18 cellular contexts compared by ENCODE assay signal in genomic region chr6:144574796-144575195, GRCh38.
DNase-seq lines count a peak whose midpoint lies in the region; ATAC-seq, FAIRE-seq and TF ChIP-seq lines count a peak whose summit lies in the region.
"Had no signal": no experiment of that assay in that cellular context is flagged by ENCODE, and none has a peak within 500 bp of the region (broad histone marks: within the 10 kb centered on the region; RNA-seq: fewer than 3 reads in every experiment).

No MANE protein-coding gene starts in this region.

- peak overlapping the region; percentile 13 for H3K27ac Mint-ChIP-seq in activated CD4-positive, alpha-beta T cell treated with anti-CD3 and anti-CD28 coated beads, Interleukin-2, amount 10 ng/mL, durations not matched to agents 7 days and 5 days
- peak overlapping the region; percentile 32 for H3K27ac Mint-ChIP-seq in CD8-positive, alpha-beta T cell

- H3K4me3 Mint-ChIP-seq in activated CD4-positive, alpha-beta T cell treated with anti-CD3 and anti-CD28 coated beads, Interleukin-2, amount 10 ng/mL, durations not matched to agents 7 days and 5 days, result no peak overlapping the region
- H3K4me3 Mint-ChIP-seq in CD8-positive, alpha-beta T cell, result no peak overlapping the region

- H3K4me1 Mint-ChIP-seq in activated CD4-positive, alpha-beta T cell treated with anti-CD3 and anti-CD28 coated beads, Interleukin-2, amount 10 ng/mL, durations not matched to agents 7 days and 5 days, result peaks cover 23% of the 10 kb centered on the region
- peaks cover 22% of the 10 kb centered on the region for H3K4me1 Mint-ChIP-seq in CD8-positive, alpha-beta T cell (ENCODE audit: low read depth)

- H3K36me3 ChIP-seq in CD8-positive, alpha-beta T cell (ENCODE audit: insufficient read depth, low read length), result no peaks in the 10 kb centered on the region
- H3K36me3 ChIP-seq in KOPT-K1 (ENCODE audit: insufficient read depth, low read length) (peaks cover 18% of the 10 kb centered on the region), kidney (ENCODE audit: control insufficient read depth in 1 of 2, insufficient read depth in 2 of 2, low read length in 2 of 2) (peaks cover 0 to 2% of the 10 kb centered on the region in 2 donors)

- peaks cover 59% of the 10 kb centered on the region for H3K36me3 Mint-ChIP-seq in activated CD4-positive, alpha-beta T cell treated with anti-CD3 and anti-CD28 coated beads, Interleukin-2, amount 10 ng/mL, durations not matched to agents 7 days and 5 days (ENCODE audit: low read depth)
- H3K36me3 Mint-ChIP-seq in CD8-positive, alpha-beta T cell, result peaks cover 46% of the 10 kb centered on the region

- H3K27me3 Mint-ChIP-seq in activated CD4-positive, alpha-beta T cell treated with anti-CD3 and anti-CD28 coated beads, Interleukin-2, amount 10 ng/mL, durations not matched to agents 7 days and 5 days, result no peaks in the 10 kb centered on the region
- H3K27me3 Mint-ChIP-seq in CD8-positive, alpha-beta T cell (ENCODE audit: low read depth), result no peaks in the 10 kb centered on the region

- no peaks in the 10 kb centered on the region for H3K9me3 ChIP-seq in CD8-positive, alpha-beta T cell (ENCODE audit: low read length)
- H3K9me3 ChIP-seq in KOPT-K1 (ENCODE audit: insufficient read depth, low read length, poor library complexity, severe bottlenecking) (no peaks in the 10 kb centered on the region), kidney (ENCODE audit: control insufficient read depth in 1 of 2, low read length in 2 of 2) (no peaks in the 10 kb centered on the region)

- ATAC-seq in CD8-positive, alpha-beta T cell, result no peak
- ATAC-seq: K562, PC-3 had no signal

- H3K27me3 ChIP-seq in CD8-positive, alpha-beta T cell (ENCODE audit: insufficient read depth, low read length), result no peaks in the 10 kb centered on the region
- H3K27me3 ChIP-seq: BLaER1 had no signal

- CTCF ChIA-PET in activated CD4-positive, alpha-beta T cell treated with anti-CD3 and anti-CD28 coated beads, Interleukin-2, amount 10 ng/mL, durations not matched to agents 7 days and 5 days (lab: Charles Lee), result no interaction called here
- CTCF ChIA-PET in CD8-positive, alpha-beta T cell (lab: Charles Lee), result no interaction called here

- H3K4me3 ChIP-seq in CD8-positive, alpha-beta T cell (ENCODE audit: low read depth, low read length), result no peak overlapping the region
- H3K4me3 ChIP-seq in epithelial cell of esophagus (ENCODE audit: low read length), result no peak overlapping the region
- H3K4me3 ChIP-seq in kidney (ENCODE audit: low read length in 2 of 2), result no peak overlapping the region
- H3K4me3 ChIP-seq: BLaER1, K562 had no signal

- no peak for FAIRE-seq in kidney (lab: Jason Lieb, UNC)
- FAIRE-seq: A204.1, H54, K562 had no signal

- no peak for TF ChIP-seq CTCF in CD8-positive, alpha-beta T cell (IDR thresholded peaks at IDR 0.05)
- no peak for TF ChIP-seq CTCF in epithelial cell of esophagus (IDR thresholded peaks at IDR 0.05; ENCODE audit: insufficient read depth, low read depth, low read length, missing control alignments)
- no peak for TF ChIP-seq CTCF in kidney (IDR thresholded peaks at IDR 0.05; ENCODE audit: borderline replicate concordance, extremely low read depth, insufficient read depth)

- no peak for DNase-seq in activated CD4-positive, alpha-beta T cell treated with anti-CD3 and anti-CD28 coated beads, Interleukin-2, amount 10 ng/mL, durations not matched to agents 7 days and 5 days
- no peak for DNase-seq in activated CD4-positive, alpha-beta T cell treated with anti-CD3 and anti-CD28 coated beads for 1 hour
- no peak for DNase-seq in CD8-positive, alpha-beta T cell
- DNase-seq in epithelial cell of esophagus (ENCODE audit: low read depth), result peak; percentile 60
- DNase-seq in middle frontal gyrus (ENCODE audit: extremely low spot score, low spot score), result no peak
- no peak for DNase-seq in kidney
- DNase-seq in LoVo (ENCODE audit: low spot score), result no peak
- DNase-seq: NCI-H1436, NCI-H2029 treated with DMSO at 0.1 percent for 48 hours, NCI-H510A treated with DMSO at 0.1 percent for 48 hours, NCI-H82, PC-3 had no signal

- intact Hi-C loops in CD8-positive, alpha-beta T cell (cut with DNase I, micrococcal nuclease), result no loop called here
- intact Hi-C loops in kidney (cut with DNase I), result no loop called here

- H3K9ac ChIP-seq in kidney (ENCODE audit: low read length in 2 of 2), result no peak overlapping the region
- H3K9ac ChIP-seq: BLaER1 had no signal

- H3K9me3 Mint-ChIP-seq in activated CD4-positive, alpha-beta T cell treated with anti-CD3 and anti-CD28 coated beads, Interleukin-2, amount 10 ng/mL, durations not matched to agents 7 days and 5 days, result peaks cover 3% of the 10 kb centered on the region
- no peaks in the 10 kb centered on the region for H3K9me3 Mint-ChIP-seq in CD8-positive, alpha-beta T cell

- POLR2A ChIA-PET in activated CD4-positive, alpha-beta T cell treated with anti-CD3 and anti-CD28 coated beads, Interleukin-2, amount 10 ng/mL, durations not matched to agents 7 days and 5 days (lab: Charles Lee), result no interaction called here
- POLR2A ChIA-PET in CD8-positive, alpha-beta T cell (lab: Charles Lee), result no interaction called here

- no peak overlapping the region for H3K27ac ChIP-seq in CD8-positive, alpha-beta T cell (ENCODE audit: low read depth, low read length)
- H3K27ac ChIP-seq in KOPT-K1 (ENCODE audit: low read depth, low read length, poor library complexity, severe bottlenecking), result peak overlapping the region; percentile 74
- H3K27ac ChIP-seq in kidney (ENCODE audit: low read depth in 2 of 2, low read length in 2 of 2), result no peak overlapping the region
- H3K27ac ChIP-seq: BLaER1, RWPE1 had no signal

- no peaks in the 10 kb centered on the region for H3K4me1 ChIP-seq in CD8-positive, alpha-beta T cell (ENCODE audit: insufficient read depth, low read length)
- H3K4me1 ChIP-seq in kidney (ENCODE audit: control insufficient read depth in 1 of 2, insufficient read depth in 1 of 2, low read depth in 1 of 2, low read length in 2 of 2), result no peaks in the 10 kb centered on the region
- H3K4me1 ChIP-seq: BLaER1 had no signal
